ENCODE assay signal across 25 cellular contexts in the genomic region with DNA sequence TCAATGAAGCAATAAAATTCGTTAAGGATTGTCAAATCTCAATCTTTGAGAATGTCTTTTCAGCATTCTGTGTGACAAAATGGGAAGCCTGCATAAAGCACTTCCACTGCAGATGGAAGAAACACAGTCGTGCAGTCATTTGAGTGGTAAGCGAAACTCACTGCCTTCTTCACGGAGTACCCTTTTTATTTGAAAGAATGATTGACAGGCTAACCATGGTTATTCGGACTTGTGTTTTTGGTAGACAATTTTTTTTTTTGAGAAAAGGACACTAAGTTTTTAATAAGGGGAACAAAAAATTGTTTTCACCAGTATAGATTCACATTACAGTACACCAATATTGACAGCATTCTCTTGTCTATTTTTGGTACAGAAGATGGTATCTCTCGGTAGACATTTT.
"Had no signal": no experiment of that assay in that cellular context is flagged by ENCODE, and none has a peak within 500 bp of the region (broad histone marks: within the 10 kb centered on the region; RNA-seq: fewer than 3 reads in every experiment).

No MANE protein-coding gene starts in this region.

- DNase-seq: dermis blood vessel endothelial cell; dorsolateral prefrontal cortex; effector CD4-positive, alpha-beta T cell; effector memory CD4-positive, alpha-beta T cell; foreskin keratinocyte; heart left ventricle; hypothalamus; immature natural killer cell; islet precursor cell; kidney; kidney glomerular epithelial cell; left colon; left ventricle myocardium inferior; lower lobe of right lung; mesenchymal stem cell; mucosa of descending colon; naive B cell had no signal

- H3K4me3 ChIP-seq: coronary artery, dorsolateral prefrontal cortex, esophagus muscularis mucosa, gastroesophageal sphincter, heart left ventricle, hepatocyte, left ventricle myocardium inferior, lower lobe of right lung, mucosa of descending colon had no signal

- FAIRE-seq: colon, endothelial cell of umbilical vein, frontal cortex, kidney had no signal

- ATAC-seq: foreskin keratinocyte, gastroesophageal sphincter, heart left ventricle, left colon, left lobe of liver, lower lobe of right lung, mucosa of descending colon had no signal

- H3K36me3 ChIP-seq: esophagus muscularis mucosa, gastroesophageal sphincter, heart left ventricle, left ventricle myocardium inferior, lower lobe of right lung had no signal

- H3K27me3 ChIP-seq: dorsolateral prefrontal cortex, esophagus muscularis mucosa, foreskin keratinocyte, gastroesophageal sphincter, heart left ventricle, hepatocyte had no signal

- H3K27ac ChIP-seq: coronary artery, dorsolateral prefrontal cortex, esophagus muscularis mucosa, foreskin keratinocyte, gastroesophageal sphincter, heart left ventricle, hepatocyte, left ventricle myocardium inferior, lower lobe of right lung had no signal

- H3K9me3 ChIP-seq: esophagus muscularis mucosa, heart left ventricle, left ventricle myocardium inferior, lower lobe of right lung, mucosa of descending colon had no signal

- H3K4me1 ChIP-seq: esophagus muscularis mucosa, foreskin keratinocyte, gastroesophageal sphincter, lower lobe of right lung had no signal

- H3K79me2 ChIP-seq: hepatocyte had no signal

- H2AFZ ChIP-seq: hepatocyte had no signal

- H3K4me2 ChIP-seq: hepatocyte had no signal
